Comparison of ENCODE assay signal across 27 cellular contexts in genomic region chr17:81335388-81336157, GRCh38. TPM values are rescaled to one million over a fixed set of nuclear protein-coding genes. Genes with fewer than 3 reads are reported as not detected.
DNase-seq lines count a peak whose midpoint lies in the region; ATAC-seq, FAIRE-seq and TF ChIP-seq lines count a peak whose summit lies in the region.
"Had no signal": no experiment of that assay in that cellular context is flagged by ENCODE, and none has a peak within 500 bp of the region (broad histone marks: within the 10 kb centered on the region; RNA-seq: fewer than 3 reads in every experiment).

No MANE protein-coding gene starts in this region.

- TF ChIP-seq POLR2A in HCT116 (IDR thresholded peaks at IDR 0.05; ENCODE audit: borderline replicate concordance, extremely low read depth, insufficient read depth, insufficient read length), result no peak
- TF ChIP-seq POLR2A in K562 (conservative IDR thresholded peaks at IDR 0.05), result no peak

- no peaks in the 10 kb centered on the region for H3K4me1 Mint-ChIP-seq in activated naive CD8-positive, alpha-beta T cell treated with anti-CD3 and anti-CD28 coated beads, Interleukin-2, amount 50 U/mL, for 24 hours
- H3K4me1 Mint-ChIP-seq: central memory CD8-positive, alpha-beta T cell had no signal

- TF ChIP-seq RAD21 in HCT116 (IDR thresholded peaks at IDR 0.05; ENCODE audit: low read depth), result no peak
- no peak for TF ChIP-seq RAD21 in K562 (CRISPR knock-in tag; conservative IDR thresholded peaks at IDR 0.05 in 1 of 2, IDR thresholded peaks at IDR 0.05 in 1 of 2)

- in situ Hi-C loops in K562 (cut with MboI), result no loop called here

- ATAC-seq in HCT116 (peak; percentile 49), K562 (no peak), GM21786 (IDR thresholded peaks at IDR 0.05; ENCODE audit: unreplicated experiment) (no peak)
- no peak for ATAC-seq in activated naive CD8-positive, alpha-beta T cell treated with anti-CD3 and anti-CD28 coated beads, Interleukin-2, amount 50 U/mL, for 24 hours
- ATAC-seq: gastroesophageal sphincter, natural killer cell had no signal

- intact Hi-C loops in HCT116 (cut with micrococcal nuclease), result no loop called here
- intact Hi-C loops in K562 (cut with micrococcal nuclease), result no loop called here

- H3K9ac ChIP-seq in HCT116 (ENCODE audit: low read length) (no peak overlapping the region), K562 (ENCODE audit: insufficient read depth in 1 of 2, low read depth in 2 of 2, low read length in 2 of 2) (peak overlapping the region in 1 of 2 experiments; percentile 80; a peak in 2 of 4 replicates), mucosa of rectum (ENCODE audit: low read depth in 1 of 2, low read length in 2 of 2) (peak overlapping the region in 1 of 2 donors; percentile 43)

- H3K27me3 ChIP-seq in BE2C, result no peaks in the 10 kb centered on the region
- H3K27me3 ChIP-seq in HCT116 (ENCODE audit: insufficient read depth, low read length), result no peaks in the 10 kb centered on the region
- H3K27me3 ChIP-seq in K562 (ENCODE audit: control insufficient read depth in 2 of 2, insufficient read depth in 2 of 2, low read length in 2 of 2), result peaks cover 6 to 16% of the 10 kb centered on the region in 2 experiments; a peak in 3 of 5 replicates
- H3K27me3 ChIP-seq in mucosa of rectum (ENCODE audit: control insufficient read depth in 2 of 2, insufficient read depth in 2 of 2, low read length in 2 of 2), result peaks cover 0 to 3% of the 10 kb centered on the region in 2 donors
- H3K27me3 ChIP-seq: gastroesophageal sphincter had no signal

- CTCF ChIA-PET in HCT116 (lab: Charles Lee) (interaction anchor here (0.8 to 2.0 kb wide), 2 partner anchors 13 to 30 kb away, joined by 3 to 4 read pairs; no protein-coding TSS in a partner anchor), K562 (lab: Yijun Ruan, JAX; ENCODE audit: low intra/inter-chr PET ratio) (no interaction called here)

- no peaks in the 10 kb centered on the region for H3K36me3 ChIP-seq in BE2C
- no peaks in the 10 kb centered on the region for H3K36me3 ChIP-seq in HCT116 (ENCODE audit: control insufficient read depth in 1 of 2, insufficient read depth in 2 of 2, low read length in 2 of 2)
- no peaks in the 10 kb centered on the region for H3K36me3 ChIP-seq in K562 (ENCODE audit: control insufficient read depth, insufficient read depth, low read length)
- no peaks in the 10 kb centered on the region for H3K36me3 ChIP-seq in mucosa of rectum (ENCODE audit: control insufficient read depth in 2 of 2, insufficient read depth in 2 of 2, low read length in 2 of 2)
- H3K36me3 ChIP-seq: esophagus muscularis mucosa, gastroesophageal sphincter had no signal

- H2AFZ ChIP-seq in HCT116 (ENCODE audit: low read depth, low read length, poor library complexity, severe bottlenecking) (no peak overlapping the region), K562 (ENCODE audit: low read depth, low read length) (no peak overlapping the region)

- no peaks in the 10 kb centered on the region for H3K36me3 Mint-ChIP-seq in activated naive CD8-positive, alpha-beta T cell treated with anti-CD3 and anti-CD28 coated beads, Interleukin-2, amount 50 U/mL, for 24 hours (ENCODE audit: low read depth)
- H3K36me3 Mint-ChIP-seq: natural killer cell had no signal

- H3K27me3 Mint-ChIP-seq in activated naive CD8-positive, alpha-beta T cell treated with anti-CD3 and anti-CD28 coated beads, Interleukin-2, amount 50 U/mL, for 24 hours, result peaks cover 34% of the 10 kb centered on the region

- H3K9me1 ChIP-seq in K562 (ENCODE audit: control insufficient read depth, insufficient read depth, low read length), result peaks cover 3% of the 10 kb centered on the region

- H3K4me3 ChIP-seq in BE2C (ENCODE audit: low read depth, low read length), result no peak overlapping the region
- no peak overlapping the region for H3K4me3 ChIP-seq in HCT116 (replicated peaks in 1 of 2; ENCODE audit: low read depth in 1 of 2, low read length in 2 of 2)
- H3K4me3 ChIP-seq in K562, result no peak overlapping the region
- no peak overlapping the region for H3K4me3 ChIP-seq in mucosa of rectum (ENCODE audit: low read length in 2 of 2)
- H3K4me3 ChIP-seq: esophagus muscularis mucosa, gastroesophageal sphincter had no signal

- RAD21 ChIA-PET in HCT116 (lab: Charles Lee; ENCODE audit: low non-redundant PET in 1 of 2, low total read pairs in 2 of 2, uncharacterized antibody in 2 of 2, unreplicated experiment in 2 of 2), result no interaction called here

- no peak for TF ChIP-seq CTCF in BE2C (IDR thresholded peaks at IDR 0.05; ENCODE audit: low read depth, low read length)
- TF ChIP-seq CTCF in HCT116 (IDR thresholded peaks at IDR 0.05 in 2 of 3, conservative IDR thresholded peaks at IDR 0.05 in 1 of 3; ENCODE audit: borderline replicate concordance in 1 of 3, insufficient read depth in 1 of 3, low read depth in 2 of 3, low read length in 2 of 3), result no peak
- TF ChIP-seq CTCF in K562 (IDR thresholded peaks at IDR 0.05 in 2 of 3, conservative IDR thresholded peaks at IDR 0.05 in 1 of 3; ENCODE audit: insufficient read depth in 2 of 3, low read depth in 1 of 3, low read length in 3 of 3), result no peak

- H3K4me2 ChIP-seq in HCT116 (ENCODE audit: low read length) (peak overlapping the region; percentile 49), K562 (ENCODE audit: insufficient read depth, low read length) (no peak overlapping the region)

- H3K27ac ChIP-seq in HCT116 (ENCODE audit: low read depth, low read length), result peak overlapping the region; percentile 16; the same call in 1 of the 2 replicates
- no peak overlapping the region for H3K27ac ChIP-seq in K562 (ENCODE audit: extremely low read depth, low read depth, low read length)
- H3K27ac ChIP-seq in mucosa of rectum (ENCODE audit: low read depth in 2 of 2, low read length in 2 of 2), result peak overlapping the region; percentile 37 to 61

- no peak overlapping the region for H3K4me3 Mint-ChIP-seq in activated naive CD8-positive, alpha-beta T cell treated with anti-CD3 and anti-CD28 coated beads, Interleukin-2, amount 50 U/mL, for 24 hours
- H3K4me3 Mint-ChIP-seq: activated T-cell treated with anti-CD3 and anti-CD28 coated beads, Interleukin-2, amount 50 U/mL, for 24 hours; central memory CD8-positive, alpha-beta T cell; natural killer cell had no signal

- H3K9me3 Mint-ChIP-seq in activated naive CD8-positive, alpha-beta T cell treated with anti-CD3 and anti-CD28 coated beads, Interleukin-2, amount 50 U/mL, for 24 hours, result no peaks in the 10 kb centered on the region
- H3K9me3 Mint-ChIP-seq: activated T-cell treated with anti-CD3 and anti-CD28 coated beads, Interleukin-2, amount 50 U/mL, for 24 hours; central memory CD8-positive, alpha-beta T cell; natural killer cell had no signal

- TF ChIP-seq EP300 in K562 (IDR thresholded peaks at IDR 0.05; ENCODE audit: low read length), result no peak

- H3K27ac Mint-ChIP-seq in activated naive CD8-positive, alpha-beta T cell treated with anti-CD3 and anti-CD28 coated beads, Interleukin-2, amount 50 U/mL, for 24 hours, result no peak overlapping the region
- H3K27ac Mint-ChIP-seq: activated T-cell treated with anti-CD3 and anti-CD28 coated beads, Interleukin-2, amount 50 U/mL, for 24 hours; natural killer cell had no signal

- H3K4me1 ChIP-seq in BE2C (peaks cover 60% of the 10 kb centered on the region), HCT116 (ENCODE audit: control insufficient read depth in 1 of 2, insufficient read depth in 2 of 2, low read length in 2 of 2) (peaks cover 58 to 75% of the 10 kb centered on the region in 2 experiments), K562 (replicated peaks in 1 of 2; ENCODE audit: control insufficient read depth in 2 of 2, insufficient read depth in 2 of 2, low read length in 2 of 2) (peaks cover 3 to 81% of the 10 kb centered on the region in 2 experiments; a peak in 4 of 5 replicates), mucosa of rectum (ENCODE audit: control insufficient read depth in 2 of 2, insufficient read depth in 2 of 2, low read length in 2 of 2) (peaks cover 38 to 39% of the 10 kb centered on the region in 2 donors)

- H3K79me2 ChIP-seq in HCT116 (ENCODE audit: insufficient read depth, low read length) (no peaks in the 10 kb centered on the region; the same call in 1 of the 2 replicates), K562 (ENCODE audit: control insufficient read depth, insufficient read depth, low read length) (0 out of 3 replicates have a peak, but pooled peaks cover 1% of the 10 kb centered on the region)

- H3K9me2 ChIP-seq in HCT116 (ENCODE audit: insufficient read depth), result no peaks in the 10 kb centered on the region

- peak; percentile 76 for FAIRE-seq in K562 (lab: Jason Lieb, UNC)
- FAIRE-seq: keratinocyte had no signal

- BruUV-seq in HCT116 (replicated peaks; lab: Mats Ljungman, UMichigan) (no TSS peak), K562 (replicated peaks; lab: Mats Ljungman, UMichigan) (no TSS peak)

- H3K9me3 ChIP-seq in BE2C (no peaks in the 10 kb centered on the region), HCT116 (ENCODE audit: control insufficient read depth in 1 of 2, insufficient read depth in 1 of 2, low read depth in 1 of 2, low read length in 2 of 2) (no peaks in the 10 kb centered on the region), K562 (replicated peaks; ENCODE audit: control insufficient read depth, insufficient read depth, low read depth, low read length) (no peaks in the 10 kb centered on the region), mucosa of rectum (ENCODE audit: control insufficient read depth in 2 of 2, low read length in 2 of 2) (no peaks in the 10 kb centered on the region)
- H3K9me3 ChIP-seq: esophagus muscularis mucosa, gastroesophageal sphincter had no signal

- no peaks in the 10 kb centered on the region for H4K20me1 ChIP-seq in HCT116 (ENCODE audit: insufficient read depth)
- H4K20me1 ChIP-seq in K562 (replicated peaks; ENCODE audit: control insufficient read depth, insufficient read depth, low read length), result 0 out of 2 replicates have a peak, but pooled peaks cover 8% of the 10 kb centered on the region

- WGBS in K562 (ENCODE audit: insufficient coverage, low coverage, missing lambda C conversion rate), result 25% methylated on average over 11 of the region's 12 CpGs

- DNase-seq in BE2C, result peak; percentile 9
- DNase-seq in HCT116 (ENCODE audit: low read depth, low spot score), result no peak
- no peak for DNase-seq in K562 (ENCODE audit: extremely low read depth in 1 of 4, low spot score in 3 of 4)
- DNase-seq in GM19240 (ENCODE audit: insufficient read length, low spot score), result no peak
- no peak for DNase-seq in activated effector memory CD4-positive, alpha-beta T cell treated with anti-CD3 and anti-CD28 coated beads, Interleukin-2, amount 50 U/mL, for 16 hours
- no peak for DNase-seq in activated naive CD8-positive, alpha-beta T cell treated with anti-CD3 and anti-CD28 coated beads, Interleukin-2, amount 50 U/mL, for 24 hours
- DNase-seq: activated naive CD4-positive, alpha-beta T cell treated with Interleukin-2 at 50 U/mL for 16 hours; activated T-cell treated with anti-CD3 and anti-CD28 coated beads, Interleukin-2, amount 50 U/mL, for 24 hours; anterior cingulate cortex; COR-L47; effector CD4-positive, alpha-beta T cell; KBM-7; mesendoderm; MV-4-11; natural killer cell; NCI-H187; NCI-H446; posterior cingulate gyrus; stimulated activated CD4-positive, alpha-beta T cell treated with anti-CD3 and anti-CD28 coated beads, Interleukin-1b, Interleukin-23, amount 100 ng/mL, for 48 hours; stimulated activated naive CD4-positive, alpha-beta T cell; T1000 had no signal

- POLR2A ChIA-PET in HCT116 (lab: Charles Lee) (interaction anchor here (0.7 to 1.8 kb wide), 4 partner anchors 19 to 59 kb away, joined by 3 to 5 read pairs (median 4); partner anchors contain the start of gene BAHCC1), K562 (lab: Yijun Ruan, JAX) (interaction anchor here (0.6 to 0.8 kb wide), 4 partner anchors 18 to 260 kb away, joined by 3 to 4 read pairs (median 3); no protein-coding TSS in a partner anchor)

RNA-seq across cellular contexts. Expression of gene SLC38A10, which starts 40.5 kb away (rescaled TPM):
- 41.2 TPM for polyA plus RNA-seq in BE2C (2012; ENCODE audit: insufficient read depth, insufficient read length, low read depth)
- total RNA-seq in HCT116 (2021; ENCODE audit: unreplicated experiment) (109 TPM), K562 (2014; rRNA removed) (35.6 and 35.8 TPM in 2 replicates), K562 (2014; rRNA removed; fragmentation: Illumina TruSeq; extraction: Trizol) (4.3 and 5.2 TPM in 2 replicates), K562 (2015; rRNA removed; fragmentation: Illumina TruSeq; extraction: Trizol) (15.5 and 16.1 TPM in 2 replicates), K562 (2021) (52.8 and 54.2 TPM in 2 replicates)
- 75.0 and 96.2 TPM in 2 replicates for polyA plus RNA-seq in HCT116 (2012)
- 96.2 and 235 TPM in 2 replicates for total RNA-seq in K562 (2011; cell fraction: chromatin; rRNA removed; ENCODE audit: low replicate concordance)
- total RNA-seq in K562 (2011; cell fraction: nucleolus; rRNA removed), result 109 and 114 TPM in 2 replicates
- total RNA-seq in K562 (2011; cell fraction: nucleoplasm; rRNA removed), result 104 and 132 TPM in 2 replicates
- polyA plus RNA-seq in K562 (2011; rRNA removed) (13.1 and 18.0 TPM in 2 replicates), K562 (2014; fragmentation: Illumina TruSeq; extraction: Trizol) (13.8 and 24.0 TPM in 2 replicates), K562 (2014; fragmentation: Nextera tagmentation; extraction: Ambion mirVana) (under 1 TPM; 0.45 to 0.92 TPM), K562 (2014; rRNA removed) (31.7 and 32.1 TPM in 2 replicates)
- polyA plus RNA-seq in K562 (2011; cell fraction: cytosol; rRNA removed), result 18.4 and 29.4 TPM in 2 replicates
- 50.2 and 67.4 TPM in 2 replicates for polyA plus RNA-seq in K562 (2011; cell fraction: nucleus; rRNA removed)
- 38.9 and 86.6 TPM in 2 replicates for polyA plus RNA-seq in K562 (2012)
- 16.9 and 24.8 TPM in 2 replicates for polyA minus RNA-seq in K562 (2011; rRNA and poly(A)+ RNA removed)
- polyA minus RNA-seq in K562 (2011; cell fraction: cytosol; rRNA and poly(A)+ RNA removed), result 54.3 and 65.3 TPM in 2 replicates
- 28.7 and 33.2 TPM in 2 replicates for polyA minus RNA-seq in K562 (2011; cell fraction: nucleus; rRNA and poly(A)+ RNA removed)

RNA-seq across cellular contexts. Expression of gene BAHCC1, which starts 59.7 kb away (rescaled TPM):
- 23.2 TPM for polyA plus RNA-seq in BE2C (2012; ENCODE audit: insufficient read depth, insufficient read length, low read depth)
- 45.2 TPM for total RNA-seq in HCT116 (2021; ENCODE audit: unreplicated experiment)
- 16.1 and 18.2 TPM in 2 replicates for polyA plus RNA-seq in HCT116 (2012)
- 32.5 and 87.9 TPM in 2 replicates for total RNA-seq in K562 (2011; cell fraction: chromatin; rRNA removed; ENCODE audit: low replicate concordance)
- total RNA-seq in K562 (2011; cell fraction: nucleolus; rRNA removed), result 48.6 and 57.5 TPM in 2 replicates
- 39.0 and 40.6 TPM in 2 replicates for total RNA-seq in K562 (2011; cell fraction: nucleoplasm; rRNA removed)
- 11.1 and 13.9 TPM in 2 replicates for total RNA-seq in K562 (2014; rRNA removed)
- total RNA-seq in K562 (2014; rRNA removed; fragmentation: Illumina TruSeq; extraction: Trizol), result 2.1 and 2.6 TPM in 2 replicates
- 5.0 and 6.5 TPM in 2 replicates for total RNA-seq in K562 (2015; rRNA removed; fragmentation: Illumina TruSeq; extraction: Trizol)
- total RNA-seq in K562 (2021), result 20.8 and 26.9 TPM in 2 replicates
- polyA plus RNA-seq in K562 (2011; rRNA removed), result 4.4 and 11.8 TPM in 2 replicates
- 8.6 and 8.8 TPM in 2 replicates for polyA plus RNA-seq in K562 (2011; cell fraction: cytosol; rRNA removed)
- 112 and 139 TPM in 2 replicates for polyA plus RNA-seq in K562 (2011; cell fraction: nucleus; rRNA removed)
- polyA plus RNA-seq in K562 (2012), result 14.4 and 22.5 TPM in 2 replicates
- polyA plus RNA-seq in K562 (2014; fragmentation: Illumina TruSeq; extraction: Trizol), result 5.5 and 6.8 TPM in 2 replicates
- under 1 TPM; 0.14 to 0.24 TPM for polyA plus RNA-seq in K562 (2014; fragmentation: Nextera tagmentation; extraction: Ambion mirVana)
- polyA plus RNA-seq in K562 (2014; rRNA removed), result 17.2 and 23.3 TPM in 2 replicates
- polyA minus RNA-seq in K562 (2011; rRNA and poly(A)+ RNA removed), result 0.72 and 2.7 TPM in 2 replicates
- polyA minus RNA-seq in K562 (2011; cell fraction: cytosol; rRNA and poly(A)+ RNA removed), result 6.8 and 8.7 TPM in 2 replicates
- 12.7 and 15.3 TPM in 2 replicates for polyA minus RNA-seq in K562 (2011; cell fraction: nucleus; rRNA and poly(A)+ RNA removed)
